8 cellular contexts compared by ENCODE assay signal in genomic region chr19:508204-509150, GRCh38. TPM values are rescaled to one million over a fixed set of nuclear protein-coding genes. Genes with fewer than 3 reads are reported as not detected.
DNase-seq lines count a peak whose midpoint lies in the region; ATAC-seq and TF ChIP-seq lines count a peak whose summit lies in the region.

No MANE protein-coding gene starts in this region.

- no peaks in the 10 kb centered on the region for H3K9me3 Mint-ChIP-seq in T-cell

- peak overlapping the region; percentile 89 to 99 for H3K27ac Mint-ChIP-seq in T-cell

- no peaks in the 10 kb centered on the region for H3K36me3 Mint-ChIP-seq in T-cell

- no peak for DNase-seq in T-cell
- no peak for DNase-seq in foreskin fibroblast
- DNase-seq in skeletal muscle cell (ENCODE audit: low read depth) = no peak
- no peak for DNase-seq in posterior cingulate gyrus
- no peak for DNase-seq in NCI-H1694 treated with DMSO at 0.1 percent for 48 hours (lab: John Stamatoyannopoulos, UW)
- no peak for DNase-seq in GM19240 (ENCODE audit: insufficient read length, low spot score)

- POLR2A ChIA-PET in T-cell (lab: Charles Lee) = no interaction called here

- ATAC-seq in T-cell (replicated peaks in 1 of 4) = no peak
- no peak for ATAC-seq in HG02678 (IDR thresholded peaks at IDR 0.05; ENCODE audit: unreplicated experiment)

- CTCF ChIA-PET in T-cell (lab: Charles Lee) = interaction anchor here in 1 of 2 donors (0.6 kb wide), 1 partner anchor 22 kb away, joined by 3 read pairs; no protein-coding TSS in a partner anchor

- no peaks in the 10 kb centered on the region for H3K27me3 Mint-ChIP-seq in T-cell

- TF ChIP-seq CTCF in GM12875 (IDR thresholded peaks at IDR 0.05; ENCODE audit: borderline replicate concordance, insufficient read depth, low read depth, low read length) (no peak), foreskin fibroblast (IDR thresholded peaks at IDR 0.05; ENCODE audit: low read depth, low read length) (no peak)

- peak overlapping the region; percentile 98 for H3K4me3 ChIP-seq in GM12875 (ENCODE audit: low read depth, low read length)
- peak overlapping the region; percentile 87 to 97 for H3K4me3 ChIP-seq in foreskin fibroblast (ENCODE audit: low read depth in 1 of 2, low read length in 2 of 2)
- H3K4me3 ChIP-seq in skeletal muscle cell (ENCODE audit: low read depth, low read length) = peak overlapping the region; percentile 87

- peaks cover 43 to 63% (median 46%) of the 10 kb centered on the region in 3 donors for H3K4me1 Mint-ChIP-seq in T-cell

- peak overlapping the region; percentile 92 to 97 (median 96) for H3K4me3 Mint-ChIP-seq in T-cell

- intact Hi-C loops in posterior cingulate gyrus (cut with DNase I) = loop anchor here (2.0 to 5.0 kb wide), 2 partner anchors 22 to 126 kb away; partner anchors contain the start of gene CDC34

RNA-seq across cellular contexts. Expression of gene TPGS1, which starts 1.2 kb away (rescaled TPM):
- 10 to 100 TPM; 22.2 to 44.4 (median 39.4) TPM for total RNA-seq in T-cell

RNA-seq across cellular contexts. Expression of gene MADCAM1, which starts 12.2 kb away (rescaled TPM):
- 1 to 10 TPM in 3 of 5 donors, under 1 TPM in 2; 0.40 to 1.6 (median 1.4) TPM for total RNA-seq in T-cell

RNA-seq across cellular contexts. Expression of gene CDC34, which starts 23.1 kb away (rescaled TPM):
- 10 to 100 TPM; 35.4 to 52.6 (median 51.3) TPM for total RNA-seq in T-cell

RNA-seq across cellular contexts. Expression of gene GZMM, which starts 35.4 kb away (rescaled TPM):
- 10 to 100 TPM; 66.2 to 91.0 (median 78.6) TPM for total RNA-seq in T-cell

RNA-seq across cellular contexts. Expression of gene SHC2, which starts 47.6 kb away (rescaled TPM):
- 1 to 10 TPM in 4 of 5 donors, under 1 TPM in 1; 0.66 to 4.4 (median 3.4) TPM for total RNA-seq in T-cell
